In the genomic region with DNA sequence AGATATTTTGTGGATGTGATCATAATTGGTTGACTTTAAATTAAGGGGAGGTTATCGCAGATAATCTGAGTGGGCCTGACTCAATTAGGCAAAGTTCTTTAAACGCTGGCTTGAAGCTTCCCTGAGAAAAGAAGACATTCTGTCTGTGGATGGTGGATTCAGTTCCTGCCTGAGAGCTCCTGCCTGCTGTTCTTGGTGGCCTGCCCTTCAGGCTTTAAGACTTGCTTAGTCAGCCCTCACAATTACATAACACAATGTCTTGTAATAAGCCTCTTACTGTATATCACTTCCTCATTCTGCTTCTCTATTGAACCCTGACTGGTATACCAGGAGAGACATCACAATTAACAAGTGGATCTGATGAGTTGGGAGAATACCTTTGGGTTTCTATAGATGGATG, we compare ENCODE assay signal across 14 cellular contexts. TPM values are rescaled to one million over a fixed set of nuclear protein-coding genes. Genes with fewer than 3 reads are reported as not detected.
DNase-seq lines count a peak whose midpoint lies in the region; ATAC-seq and TF ChIP-seq lines count a peak whose summit lies in the region.
"Had no signal": no experiment of that assay in that cellular context is flagged by ENCODE, and none has a peak within 500 bp of the region (broad histone marks: within the 10 kb centered on the region; RNA-seq: fewer than 3 reads in every experiment).

No MANE protein-coding gene starts in this region.

- intact Hi-C loops in left ventricle myocardium superior (cut with micrococcal nuclease), result no loop called here
- intact Hi-C loops in posterior vena cava (cut with DNase I), result no loop called here
- intact Hi-C loops in uterus (cut with DNase I; ENCODE audit: low total_unique reads), result no loop called here

- TF ChIP-seq POLR2A in uterus (IDR thresholded peaks at IDR 0.05), result no peak

- peak; percentile 38 for DNase-seq in AG10803 (ENCODE audit: low read depth)
- DNase-seq in SKM-1 (lab: John Stamatoyannopoulos, UW; ENCODE audit: unreplicated experiment), result peak; percentile 94
- DNase-seq in left ventricle myocardium superior, result no peak
- DNase-seq in HAP-1 (ENCODE audit: low spot score in 2 of 2), result no peak
- DNase-seq in posterior vena cava (ENCODE audit: low spot score), result no peak
- no peak for DNase-seq in uterus
- DNase-seq: activated CD4-positive, alpha-beta T cell treated with anti-CD3 and anti-CD28 coated beads for 1 hour; activated gamma-delta T cell treated with Interleukin-2 at 50 U/mL for 16 hours; left cardiac atrium; NCI-H446 had no signal

- H3K27me3 ChIP-seq in HAP-1 (ENCODE audit: low read depth) (no peaks in the 10 kb centered on the region), uterus (no peaks in the 10 kb centered on the region)

- H3K36me3 ChIP-seq in HAP-1 (replicated peaks) (no peaks in the 10 kb centered on the region), uterus (no peaks in the 10 kb centered on the region)

- H3K4me3 ChIP-seq in AG10803 (ENCODE audit: low read length), result no peak overlapping the region
- no peak overlapping the region for H3K4me3 ChIP-seq in HAP-1
- no peak overlapping the region for H3K4me3 ChIP-seq in uterus
- H3K4me3 ChIP-seq: GM23338 had no signal

- TF ChIP-seq CTCF in AG10803 (conservative IDR thresholded peaks at IDR 0.05; ENCODE audit: low read length), result no peak
- TF ChIP-seq CTCF in uterus (IDR thresholded peaks at IDR 0.05), result no peak

- ATAC-seq in HG03095 (IDR thresholded peaks at IDR 0.05; ENCODE audit: unreplicated experiment) (peak; percentile 69), left ventricle myocardium superior (peak; percentile 67), GM19455 (IDR thresholded peaks at IDR 0.05; ENCODE audit: unreplicated experiment) (no peak)
- ATAC-seq: GM23338 had no signal

- H3K9me3 ChIP-seq in HAP-1, result 0 out of 2 replicates have a peak, but pooled peaks cover 6% of the 10 kb centered on the region
- no peaks in the 10 kb centered on the region for H3K9me3 ChIP-seq in uterus

- in situ Hi-C loops in HAP-1 (cut with MboI; ENCODE audit: low sequenced_read_pairs), result no loop called here

- no peaks in the 10 kb centered on the region for H3K4me1 ChIP-seq in HAP-1
- no peaks in the 10 kb centered on the region for H3K4me1 ChIP-seq in uterus
- H3K4me1 ChIP-seq: parathyroid adenoma had no signal

- H3K27ac ChIP-seq in uterus, result no peak overlapping the region
- H3K27ac ChIP-seq: parathyroid adenoma had no signal

RNA-seq across cellular contexts. Expression of a gene that starts 50.2 kb away (rescaled TPM):
- total RNA-seq in left ventricle myocardium superior (not detected), posterior vena cava (not detected), uterus (under 1 TPM in 1 of 4 donors, not detected in 3; 0.62 TPM)
- total RNA-seq: left cardiac atrium had no signal

Comparison
In these comparisons a context has a peak if more than half of its experiments do, and no peak if none do; other contexts are left out.
1. DNase-seq: peak in AG10803 (single experiment) and SKM-1 (single experiment); none in left ventricle myocardium superior (single experiment), HAP-1 (0 of 2), posterior vena cava (single experiment) and uterus (0 of 2).